ENCODE assay signal across 16 cellular contexts in genomic region chr14:105076805-105077648, GRCh38. TPM values are rescaled to one million over a fixed set of nuclear protein-coding genes. Genes with fewer than 3 reads are reported as not detected.
DNase-seq lines count a peak whose midpoint lies in the region; ATAC-seq, FAIRE-seq and TF ChIP-seq lines count a peak whose summit lies in the region.
"Had no signal": no experiment of that assay in that cellular context is flagged by ENCODE, and none has a peak within 500 bp of the region (broad histone marks: within the 10 kb centered on the region; RNA-seq: fewer than 3 reads in every experiment).

No MANE protein-coding gene starts in this region.

- H3K9me3 ChIP-seq in GM12878 (replicated peaks; ENCODE audit: control insufficient read depth, insufficient read depth, low read length) (no peaks in the 10 kb centered on the region), neural progenitor cell (ENCODE audit: low read depth) (no peaks in the 10 kb centered on the region)
- H3K9me3 ChIP-seq: adrenal gland, lower lobe of right lung, thoracic aorta had no signal

- H3K4me3 ChIP-seq in H7 (ENCODE audit: insufficient read depth, low read depth, low read length) = no peak overlapping the region
- H3K4me3 ChIP-seq in GM12878 = no peak overlapping the region
- no peak overlapping the region for H3K4me3 ChIP-seq in neural progenitor cell
- H3K4me3 ChIP-seq: adrenal gland, coronary artery, lower lobe of right lung, thoracic aorta had no signal

- H3K27ac ChIP-seq in GM12878 (ENCODE audit: control insufficient read depth, insufficient read depth) (no peak overlapping the region), neural progenitor cell (no peak overlapping the region)
- H3K27ac ChIP-seq: adrenal gland, coronary artery, lower lobe of right lung, thoracic aorta had no signal

- no peaks in the 10 kb centered on the region for H4K20me1 ChIP-seq in GM12878 (ENCODE audit: control insufficient read depth, insufficient read depth)
- H4K20me1 ChIP-seq in neural progenitor cell (ENCODE audit: low read depth) = no peaks in the 10 kb centered on the region

- peak overlapping the region; percentile 72 for H3K27ac Mint-ChIP-seq in activated CD4-positive, alpha-beta T cell treated with anti-CD3 and anti-CD28 coated beads, Interleukin-2, amount 10 ng/mL, durations not matched to agents 7 days and 5 days
- H3K27ac Mint-ChIP-seq in neural progenitor cell = peak overlapping the region; percentile 46

- no peak for TF ChIP-seq EP300 in GM12878 (IDR thresholded peaks at IDR 0.05; ENCODE audit: borderline replicate concordance in 1 of 2, control insufficient read depth in 1 of 2, low read depth in 2 of 2, low read length in 2 of 2)

- H2AFZ ChIP-seq in GM12878 (ENCODE audit: control insufficient read depth, low read depth, low read length) = no peak overlapping the region
- no peak overlapping the region for H2AFZ ChIP-seq in neural progenitor cell (replicated peaks)

- WGBS in GM12878 (ENCODE audit: insufficient coverage, insufficient replicate concordance, low lambda C conversion rate, missing lambda C conversion rate) = 36% methylated on average over 11 of the region's 18 CpGs

- POLR2A ChIA-PET in activated CD4-positive, alpha-beta T cell treated with anti-CD3 and anti-CD28 coated beads, Interleukin-2, amount 10 ng/mL, durations not matched to agents 7 days and 5 days (lab: Charles Lee) = no interaction called here
- POLR2A ChIA-PET in GM12878 (lab: Charles Lee) = interaction anchor here (1.3 to 1.8 kb wide), 2 partner anchors 13 to 33 kb away, joined by 3 to 16 read pairs; no protein-coding TSS in a partner anchor

- peaks cover 28% of the 10 kb centered on the region for H3K4me1 Mint-ChIP-seq in activated CD4-positive, alpha-beta T cell treated with anti-CD3 and anti-CD28 coated beads, Interleukin-2, amount 10 ng/mL, durations not matched to agents 7 days and 5 days
- peaks cover 9% of the 10 kb centered on the region for H3K4me1 Mint-ChIP-seq in neural progenitor cell

- BruUV-seq in GM12878 (replicated peaks; lab: Mats Ljungman, UMichigan) = no TSS peak

- no peak for FAIRE-seq in GM12878 (lab: Jason Lieb, UNC)

- intact Hi-C loops in GM12878 (cut with micrococcal nuclease; ENCODE audit: unreplicated experiment) = no loop called here

- CTCF ChIA-PET in activated CD4-positive, alpha-beta T cell treated with anti-CD3 and anti-CD28 coated beads, Interleukin-2, amount 10 ng/mL, durations not matched to agents 7 days and 5 days (lab: Charles Lee) = interaction anchor here (0.6 to 7.6 kb wide), 4 partner anchors 10 to 451 kb away, joined by 3 to 50 read pairs (median 8); partner anchors contain the start of gene GPR132
- CTCF ChIA-PET in GM12878 (lab: Yijun Ruan, JAX) = interaction anchor here (1.8 to 7.6 kb wide), 2 partner anchors 10 to 102 kb away, joined by 5 to 67 read pairs; no protein-coding TSS in a partner anchor

- SMC1A ChIA-PET in GM12878 (lab: Charles Lee; ENCODE audit: uncharacterized antibody, unreplicated experiment) = no interaction called here

- TF ChIP-seq RAD21 in GM12878 (IDR thresholded peaks at IDR 0.05; ENCODE audit: insufficient read depth, low read depth, low read length) = no peak

- H3K9me3 Mint-ChIP-seq in activated CD4-positive, alpha-beta T cell treated with anti-CD3 and anti-CD28 coated beads, Interleukin-2, amount 10 ng/mL, durations not matched to agents 7 days and 5 days = peaks cover 3% of the 10 kb centered on the region
- peaks cover 9% of the 10 kb centered on the region for H3K9me3 Mint-ChIP-seq in neural progenitor cell

- H3K27me3 ChIP-seq in H7 (ENCODE audit: control insufficient read depth, insufficient read depth, low read length) (no peaks in the 10 kb centered on the region), GM12878 (replicated peaks in 1 of 2; ENCODE audit: control insufficient read depth in 2 of 2, insufficient read depth in 2 of 2, low read length in 1 of 2) (no peaks in the 10 kb centered on the region), neural progenitor cell (no peaks in the 10 kb centered on the region)

- ATAC-seq in GM12878 (no peak), GM19455 (IDR thresholded peaks at IDR 0.05; ENCODE audit: unreplicated experiment) (no peak)

- H3K4me1 ChIP-seq in GM12878 (ENCODE audit: control insufficient read depth, insufficient read depth, low read length) = peaks cover 32% of the 10 kb centered on the region
- H3K4me1 ChIP-seq in neural progenitor cell = peaks cover 24% of the 10 kb centered on the region
- H3K4me1 ChIP-seq: adrenal gland had no signal

- no peaks in the 10 kb centered on the region for H3K36me3 Mint-ChIP-seq in activated CD4-positive, alpha-beta T cell treated with anti-CD3 and anti-CD28 coated beads, Interleukin-2, amount 10 ng/mL, durations not matched to agents 7 days and 5 days (ENCODE audit: low read depth)
- no peaks in the 10 kb centered on the region for H3K36me3 Mint-ChIP-seq in neural progenitor cell

- DNase-seq in activated CD4-positive, alpha-beta T cell treated with anti-CD3 and anti-CD28 coated beads, Interleukin-2, amount 10 ng/mL, durations not matched to agents 7 days and 5 days = peak; percentile 23
- no peak for DNase-seq in activated CD4-positive, alpha-beta T cell treated with anti-CD3 and anti-CD28 coated beads, Interleukin-2, amount 50 U/mL, for 48 hours
- DNase-seq in H7 (peak; percentile 53), GM12878 (ENCODE audit: low read depth, low spot score) (no peak), neural progenitor cell (ENCODE audit: low spot score) (no peak), epidermal melanocyte (ENCODE audit: insufficient read length, low spot score) (no peak), amygdala (lab: John Stamatoyannopoulos, UW) (no peak)
- DNase-seq: ACHN; activated CD4-positive, CD25-positive, alpha-beta regulatory T cell; adrenal gland; DMS153; occipital lobe had no signal

- H3K79me2 ChIP-seq in GM12878 (ENCODE audit: control insufficient read depth, insufficient read depth, low read length) = no peaks in the 10 kb centered on the region
- no peaks in the 10 kb centered on the region for H3K79me2 ChIP-seq in neural progenitor cell (ENCODE audit: low read depth)

- in situ Hi-C loops in GM12878 (cut with MboI) = no loop called here

- RAD21 ChIA-PET in GM12878 (lab: Charles Lee; ENCODE audit: unreplicated experiment) = no interaction called here

- H3K36me3 ChIP-seq in H7 (replicated peaks; ENCODE audit: control insufficient read depth, insufficient read depth, low read length) (no peaks in the 10 kb centered on the region), GM12878 (ENCODE audit: control insufficient read depth in 2 of 2, insufficient read depth in 2 of 2, low read length in 1 of 2) (no peaks in the 10 kb centered on the region), neural progenitor cell (no peaks in the 10 kb centered on the region)
- H3K36me3 ChIP-seq: adrenal gland, lower lobe of right lung, thoracic aorta had no signal

- no peak for TF ChIP-seq CTCF in GM12878 (IDR thresholded peaks at IDR 0.05 in 2 of 3, conservative IDR thresholded peaks at IDR 0.05 in 1 of 3; ENCODE audit: control insufficient read depth in 2 of 3, extremely low read depth in 1 of 3, insufficient read depth in 1 of 3, low read depth in 3 of 3, low read length in 3 of 3)
- no peak for TF ChIP-seq CTCF in neural progenitor cell (IDR thresholded peaks at IDR 0.05)

- H3K4me3 Mint-ChIP-seq in activated CD4-positive, alpha-beta T cell treated with anti-CD3 and anti-CD28 coated beads, Interleukin-2, amount 10 ng/mL, durations not matched to agents 7 days and 5 days = peak overlapping the region; percentile 35
- peak overlapping the region; percentile 4 for H3K4me3 Mint-ChIP-seq in neural progenitor cell

- H3K4me2 ChIP-seq in GM12878 (ENCODE audit: control insufficient read depth, insufficient read depth) (no peak overlapping the region), neural progenitor cell (no peak overlapping the region)

- peaks cover 13% of the 10 kb centered on the region for H3F3A ChIP-seq in neural progenitor cell (ENCODE audit: low read depth)

- H3K27me3 Mint-ChIP-seq in activated CD4-positive, alpha-beta T cell treated with anti-CD3 and anti-CD28 coated beads, Interleukin-2, amount 10 ng/mL, durations not matched to agents 7 days and 5 days = peaks cover 10% of the 10 kb centered on the region
- H3K27me3 Mint-ChIP-seq in neural progenitor cell (ENCODE audit: insufficient read depth, low read depth) = peaks cover 5% of the 10 kb centered on the region

- no peak for TF ChIP-seq POLR2A in GM12878 (IDR thresholded peaks at IDR 0.05; ENCODE audit: low read depth, low read length)

- H3K9ac ChIP-seq in GM12878 (ENCODE audit: control insufficient read depth, insufficient read depth, low read length) (no peak overlapping the region), neural progenitor cell (no peak overlapping the region)

RNA-seq across cellular contexts. Expression of gene GPR132, which starts 11.8 kb away (rescaled TPM):
- total RNA-seq in activated CD4-positive, alpha-beta T cell treated with anti-CD3 and anti-CD28 coated beads, Interleukin-2, amount 10 ng/mL, durations not matched to agents 7 days and 5 days = 10 to 100 TPM; 44.2 to 46.6 TPM
- not detected in 2 replicates for total RNA-seq in H7 (2014; rRNA removed; shearing (Covaris generic))
- total RNA-seq in GM12878 (2013; cell fraction: nucleolus; rRNA removed) = 118 and 130 TPM in 2 replicates
- total RNA-seq in GM12878 (2014; rRNA removed) (45.8 and 49.3 TPM in 2 replicates), GM12878 (2014; rRNA removed; fragmentation: Illumina TruSeq; extraction: Trizol) (20.3 and 21.0 TPM in 2 replicates), GM12878 (2021) (39.6 and 40.3 TPM in 2 replicates), neural progenitor cell (ENCODE audit: low replicate concordance) (0.22 and 0.51 TPM in 2 replicates)
- 9.9 TPM for polyA plus RNA-seq in GM12878 (2011; ENCODE audit: low read depth)
- polyA plus RNA-seq in GM12878 (2011; rRNA removed) (10.2 and 14.9 TPM in 2 replicates), GM12878 (2014; fragmentation: Illumina TruSeq; extraction: Trizol) (4.9 and 14.5 TPM in 2 replicates), GM12878 (2014; fragmentation: Nextera tagmentation; extraction: Ambion mirVana) (1 to 10 TPM; 1.9 to 2.2 TPM), GM12878 (2014; rRNA removed) (30.0 and 30.7 TPM in 2 replicates), GM12878 (2016; fragmentation: Nextera tagmentation; extraction: Ambion mirVana) (10 to 100 TPM; 19.8 to 21.7 TPM)
- polyA plus RNA-seq in GM12878 (2011; cell fraction: cytosol; rRNA removed) = 23.7 and 36.1 TPM in 2 replicates
- 47.6 and 57.0 TPM in 2 replicates for polyA plus RNA-seq in GM12878 (2011; cell fraction: nucleus; rRNA removed)
- polyA plus RNA-seq in GM12878 (2012) = 22.6 and 24.5 TPM in 2 replicates
- polyA minus RNA-seq in GM12878 (2011; rRNA and poly(A)+ RNA removed) = 38.5 and 63.1 TPM in 2 replicates
- polyA minus RNA-seq in GM12878 (2011; cell fraction: cytosol; rRNA and poly(A)+ RNA removed) = 15.9 and 17.0 TPM in 2 replicates
- polyA minus RNA-seq in GM12878 (2011; cell fraction: nucleus; rRNA and poly(A)+ RNA removed) = 15.6 and 33.9 TPM in 2 replicates

RNA-seq across cellular contexts. Expression of gene CDCA4, which starts 56.1 kb away (rescaled TPM):
- 10 to 100 TPM; 53.0 to 56.6 TPM for total RNA-seq in activated CD4-positive, alpha-beta T cell treated with anti-CD3 and anti-CD28 coated beads, Interleukin-2, amount 10 ng/mL, durations not matched to agents 7 days and 5 days
- 99.0 and 111 TPM in 2 replicates for total RNA-seq in H7 (2014; rRNA removed; shearing (Covaris generic))
- total RNA-seq in GM12878 (2013; cell fraction: nucleolus; rRNA removed) = 26.9 and 31.0 TPM in 2 replicates
- 59.0 and 62.9 TPM in 2 replicates for total RNA-seq in GM12878 (2014; rRNA removed)
- 28.7 and 30.1 TPM in 2 replicates for total RNA-seq in GM12878 (2014; rRNA removed; fragmentation: Illumina TruSeq; extraction: Trizol)
- total RNA-seq in GM12878 (2021) = 56.3 and 60.2 TPM in 2 replicates
- polyA plus RNA-seq in GM12878 (2011; ENCODE audit: low read depth) = 12.7 TPM
- polyA plus RNA-seq in GM12878 (2011; rRNA removed) = 35.4 and 48.5 TPM in 2 replicates
- 50.6 and 63.1 TPM in 2 replicates for polyA plus RNA-seq in GM12878 (2011; cell fraction: cytosol; rRNA removed)
- 32.4 and 40.6 TPM in 2 replicates for polyA plus RNA-seq in GM12878 (2011; cell fraction: nucleus; rRNA removed)
- polyA plus RNA-seq in GM12878 (2012) = 27.2 and 36.2 TPM in 2 replicates
- 14.4 and 23.3 TPM in 2 replicates for polyA plus RNA-seq in GM12878 (2014; fragmentation: Illumina TruSeq; extraction: Trizol)
- 10 to 100 TPM; 10.4 to 16.1 TPM for polyA plus RNA-seq in GM12878 (2014; fragmentation: Nextera tagmentation; extraction: Ambion mirVana)
- polyA plus RNA-seq in GM12878 (2014; rRNA removed) = 55.7 and 59.3 TPM in 2 replicates
- 10 to 100 TPM; 61.7 to 64.0 TPM for polyA plus RNA-seq in GM12878 (2016; fragmentation: Nextera tagmentation; extraction: Ambion mirVana)
- 25.7 and 41.9 TPM in 2 replicates for polyA minus RNA-seq in GM12878 (2011; rRNA and poly(A)+ RNA removed)
- polyA minus RNA-seq in GM12878 (2011; cell fraction: cytosol; rRNA and poly(A)+ RNA removed) = 16.9 and 21.2 TPM in 2 replicates
- polyA minus RNA-seq in GM12878 (2011; cell fraction: nucleus; rRNA and poly(A)+ RNA removed) = 8.0 and 14.2 TPM in 2 replicates
- total RNA-seq in neural progenitor cell (ENCODE audit: low replicate concordance) = 56.6 and 102 TPM in 2 replicates

Comparison
In these comparisons a context has a peak if more than half of its experiments do, and no peak if none do; other contexts are left out.
1. DNase-seq: peak in activated CD4-positive, alpha-beta T cell treated with anti-CD3 and anti-CD28 coated beads, Interleukin-2, amount 10 ng/mL, durations not matched to agents 7 days and 5 days (single experiment) and H7 (single experiment); none in activated CD4-positive, alpha-beta T cell treated with anti-CD3 and anti-CD28 coated beads, Interleukin-2, amount 50 U/mL, for 48 hours (0 of 2), GM12878 (single experiment), neural progenitor cell (single experiment), epidermal melanocyte (single experiment) and amygdala (0 of 56).
2. RNA of gene GPR132, which starts 11.8 kb away (total RNA-seq): 44.2 to 46.6 TPM in activated CD4-positive, alpha-beta T cell treated with anti-CD3 and anti-CD28 coated beads, Interleukin-2, amount 10 ng/mL, durations not matched to agents 7 days and 5 days and 20.3 to 130 TPM in GM12878; 0.22 to 0.51 TPM in neural progenitor cell and not detected in H7; every median in the first group is over 10 times any median in the second.